Comparison of ENCODE assay signal across 12 cellular contexts in genomic region chr4:101009471-101009870, GRCh38.
DNase-seq lines count a peak whose midpoint lies in the region; ATAC-seq, FAIRE-seq and TF ChIP-seq lines count a peak whose summit lies in the region.
"Had no signal": no experiment of that assay in that cellular context is flagged by ENCODE, and none has a peak within 500 bp of the region (broad histone marks: within the 10 kb centered on the region; RNA-seq: fewer than 3 reads in every experiment).

No MANE protein-coding gene starts in this region.

- TF ChIP-seq CTCF in RWPE1 (conservative IDR thresholded peaks at IDR 0.05; ENCODE audit: low read depth): no peak

- H3K27me3 ChIP-seq in small intestine (ENCODE audit: control insufficient read depth in 2 of 2, insufficient read depth in 2 of 2, low read length in 2 of 2): no peaks in the 10 kb centered on the region
- H3K27me3 ChIP-seq: Peyer's patch, tibial artery had no signal

- FAIRE-seq in small intestine (lab: Jason Lieb, UNC): no peak

- H3K27ac ChIP-seq in small intestine (ENCODE audit: low read depth in 1 of 2, low read length in 1 of 2): peak overlapping the region in 1 of 2 donors; percentile 45
- H3K27ac ChIP-seq in RWPE1: no peak overlapping the region
- H3K27ac ChIP-seq: Peyer's patch, tibial artery had no signal

- H3K4me3 ChIP-seq in small intestine (ENCODE audit: low read depth in 1 of 2, low read length in 2 of 2): no peak overlapping the region
- H3K4me3 ChIP-seq: Peyer's patch, tibial artery had no signal

- no peaks in the 10 kb centered on the region for H3K4me1 ChIP-seq in small intestine (ENCODE audit: control insufficient read depth in 2 of 2, insufficient read depth in 1 of 2, low read depth in 1 of 2, low read length in 1 of 2)
- H3K4me1 ChIP-seq: Peyer's patch had no signal

- no peaks in the 10 kb centered on the region for H3K9me3 Mint-ChIP-seq in activated T-helper 17 cell treated with anti-CD3 and anti-CD28 coated beads, Interleukin-2, amount 50 U/mL, for 72 hours

- H3K9me3 ChIP-seq in small intestine (ENCODE audit: control insufficient read depth, low read depth): no peaks in the 10 kb centered on the region
- H3K9me3 ChIP-seq: Peyer's patch had no signal

- POLR2A ChIA-PET in RWPE1 (lab: Yijun Ruan, JAX; ENCODE audit: low non-redundant PET): no interaction called here

- ATAC-seq in GM18499 (IDR thresholded peaks at IDR 0.05; ENCODE audit: insufficient read depth, unreplicated experiment) (peak; percentile 32), GM19467 (IDR thresholded peaks at IDR 0.05; ENCODE audit: unreplicated experiment) (peak; percentile 72), HG03025 (IDR thresholded peaks at IDR 0.05; ENCODE audit: low FRiP score, unreplicated experiment) (peak; percentile 90)
- ATAC-seq in activated T-helper 17 cell treated with anti-CD3 and anti-CD28 coated beads, Interleukin-2, amount 50 U/mL, for 72 hours (replicated peaks): peak; percentile 75

- CTCF ChIA-PET in RWPE1 (lab: Yijun Ruan, JAX): interaction anchor here (0.6 kb wide), 1 partner anchor 564 kb away, joined by 3 read pairs; no protein-coding TSS in a partner anchor

- DNase-seq in T-helper 9 cell (no peak), small intestine (no peak), RWPE1 (ENCODE audit: low spot score) (no peak)
- DNase-seq in activated effector memory CD4-positive, alpha-beta T cell treated with anti-CD3 and anti-CD28 coated beads, Interleukin-2, amount 50 U/mL, for 16 hours: no peak
- DNase-seq: activated CD4-positive, CD25-positive, alpha-beta regulatory T cell treated with anti-CD3 and anti-CD28 coated beads, Interleukin-2, amount 50 U/mL, for 72 hours; Calu3; Peyer's patch; tibial artery had no signal

- peak overlapping the region; percentile 37 for H3K4me3 Mint-ChIP-seq in activated T-helper 17 cell treated with anti-CD3 and anti-CD28 coated beads, Interleukin-2, amount 50 U/mL, for 72 hours

- peak overlapping the region; percentile 43 for H3K27ac Mint-ChIP-seq in activated T-helper 17 cell treated with anti-CD3 and anti-CD28 coated beads, Interleukin-2, amount 50 U/mL, for 72 hours

- H3K36me3 ChIP-seq in small intestine (ENCODE audit: control insufficient read depth in 2 of 2, insufficient read depth in 2 of 2, low read length in 2 of 2): no peaks in the 10 kb centered on the region
- H3K36me3 ChIP-seq: Peyer's patch, tibial artery had no signal

- WGBS in small intestine, 3 donors: 71 to 81% (median 78%) methylated on average over 2 of the region's 2 CpGs

- H3K4me1 Mint-ChIP-seq in activated T-helper 17 cell treated with anti-CD3 and anti-CD28 coated beads, Interleukin-2, amount 50 U/mL, for 72 hours: peaks cover 12% of the 10 kb centered on the region

- no peaks in the 10 kb centered on the region for H3K27me3 Mint-ChIP-seq in activated T-helper 17 cell treated with anti-CD3 and anti-CD28 coated beads, Interleukin-2, amount 50 U/mL, for 72 hours

- H3K36me3 Mint-ChIP-seq in activated T-helper 17 cell treated with anti-CD3 and anti-CD28 coated beads, Interleukin-2, amount 50 U/mL, for 72 hours (ENCODE audit: low read depth): no peaks in the 10 kb centered on the region

Comparison
In these comparisons a context has a peak if more than half of its experiments do, and no peak if none do; other contexts are left out.
1. ATAC-seq: peak in every context shown above with its lines; median percentile 90 in HG03025; 75 in activated T-helper 17 cell treated with anti-CD3 and anti-CD28 coated beads, Interleukin-2, amount 50 U/mL, for 72 hours; 72 in GM19467; 32 in GM18499.